In the genomic region with DNA sequence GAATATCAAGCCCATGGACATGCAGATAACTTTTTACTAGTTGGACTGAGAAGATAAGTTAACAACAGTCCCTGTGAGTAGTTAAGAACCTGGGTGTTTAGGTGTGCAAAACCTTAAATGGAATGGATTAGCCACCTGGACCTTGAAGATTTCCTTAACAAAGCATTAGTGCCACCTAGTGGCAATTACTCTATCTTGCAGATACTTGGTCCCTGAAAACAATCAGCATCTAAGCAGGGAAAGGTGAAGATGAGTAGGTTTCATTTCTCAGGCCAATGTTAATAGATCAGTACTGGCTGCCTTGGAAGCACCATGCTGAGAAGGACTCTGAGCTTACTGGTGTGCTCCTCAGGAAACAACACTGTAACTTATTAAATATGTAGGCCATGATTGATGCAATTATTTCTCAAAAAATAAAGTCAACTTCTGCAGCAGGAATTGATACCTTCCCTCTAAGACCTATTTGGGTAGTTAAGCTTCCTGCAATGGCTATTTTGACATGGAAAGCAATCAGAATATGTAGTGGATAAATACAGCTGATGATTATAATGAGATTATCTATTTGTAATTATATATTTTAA, we compare ENCODE assay signal across 8 cellular contexts.
A peak's percentile ranks its signal among the peaks of the same experiment; 100 is the strongest.
DNase-seq lines count a peak whose midpoint lies in the region; ATAC-seq and TF ChIP-seq lines count a peak whose summit lies in the region.

No MANE protein-coding gene starts in this region.

- H3K4me3 ChIP-seq in breast epithelium (no peak overlapping the region), upper lobe of left lung (no peak overlapping the region)

- no peak for TF ChIP-seq POLR2A in breast epithelium (IDR thresholded peaks at IDR 0.05)
- no peak for TF ChIP-seq POLR2A in upper lobe of left lung (IDR thresholded peaks at IDR 0.05)

- H3K27ac ChIP-seq in breast epithelium (no peak overlapping the region), upper lobe of left lung (no peak overlapping the region)

- intact Hi-C loops in breast epithelium (cut with DNase I; ENCODE audit: low total_unique reads), result no loop called here

- H3K9me3 ChIP-seq in breast epithelium (no peaks in the 10 kb centered on the region), upper lobe of left lung (no peaks in the 10 kb centered on the region)

- H3K36me3 ChIP-seq in breast epithelium (no peaks in the 10 kb centered on the region), upper lobe of left lung (no peaks in the 10 kb centered on the region)

- TF ChIP-seq CTCF in breast epithelium (IDR thresholded peaks at IDR 0.05) (peak; percentile 32 to 71 (median 54)), upper lobe of left lung (IDR thresholded peaks at IDR 0.05) (peak; percentile 59 to 78 (median 74))

- no peak for TF ChIP-seq EP300 in upper lobe of left lung (IDR thresholded peaks at IDR 0.05)

- DNase-seq in NOMO-1 treated with DMSO at 0.1 percent for 48 hours (lab: John Stamatoyannopoulos, UW; ENCODE audit: unreplicated experiment) (peak; percentile 66), NOMO-1 treated with dmso at 0.1 percent for 144 hours (lab: John Stamatoyannopoulos, UW; ENCODE audit: unreplicated experiment) (no peak), NCI-H82 treated with DMSO at 0.1 percent for 48 hours (lab: John Stamatoyannopoulos, UW; ENCODE audit: unreplicated experiment) (peak; percentile 78), breast epithelium (ENCODE audit: low spot score in 2 of 2) (no peak), left lobe of liver (ENCODE audit: low spot score) (no peak), upper lobe of left lung (no peak)

- H3K27me3 ChIP-seq in breast epithelium, result no peaks in the 10 kb centered on the region
- H3K27me3 ChIP-seq in upper lobe of left lung, result no peaks in the 10 kb centered on the region

- H3K4me1 ChIP-seq in breast epithelium (no peaks in the 10 kb centered on the region), upper lobe of left lung (no peaks in the 10 kb centered on the region)

- ATAC-seq in GM21381 (IDR thresholded peaks at IDR 0.05; ENCODE audit: unreplicated experiment), result peak; percentile 85
- peak; percentile 93 for ATAC-seq in HG03565 (IDR thresholded peaks at IDR 0.05; ENCODE audit: unreplicated experiment)
- peak; percentile 96 for ATAC-seq in left lobe of liver
- peak in 1 of 2 donors; percentile 74 for ATAC-seq in upper lobe of left lung (ENCODE audit: low FRiP score in 2 of 2)

Comparison
In these comparisons a context has a peak if more than half of its experiments do, and no peak if none do; other contexts are left out.
1. DNase-seq: peak in NOMO-1 treated with DMSO at 0.1 percent for 48 hours (single experiment) and NCI-H82 treated with DMSO at 0.1 percent for 48 hours (single experiment); none in NOMO-1 treated with dmso at 0.1 percent for 144 hours (single experiment), breast epithelium (0 of 2), left lobe of liver (single experiment) and upper lobe of left lung (0 of 2).